In genomic region chr1:155989242-155989991, GRCh38 we compare ENCODE assay signal across 8 cellular contexts. TPM values are rescaled to one million over a fixed set of nuclear protein-coding genes. Genes with fewer than 3 reads are reported as not detected.
DNase-seq lines count a peak whose midpoint lies in the region; ATAC-seq and TF ChIP-seq lines count a peak whose summit lies in the region.

No MANE protein-coding gene starts in this region.

- peak; percentile 100 for TF ChIP-seq RAD21 in Ishikawa (IDR thresholded peaks at IDR 0.05; ENCODE audit: low read depth)

- peak; percentile 75 for ATAC-seq in foreskin keratinocyte

- peak overlapping the region; percentile 66 for H3K27ac ChIP-seq in RWPE1
- H3K27ac ChIP-seq in foreskin keratinocyte, result no peak overlapping the region
- peak overlapping the region; percentile 87 for H3K27ac ChIP-seq in neutrophil
- peak overlapping the region; percentile 23 for H3K27ac ChIP-seq in subcutaneous abdominal adipose tissue (ENCODE audit: low read depth, low read length)

- H3K9me3 ChIP-seq in neutrophil, result no peaks in the 10 kb centered on the region
- H3K9me3 ChIP-seq in subcutaneous abdominal adipose tissue (ENCODE audit: control insufficient read depth in 5 of 5, low read length in 5 of 5), result no peaks in the 10 kb centered on the region

- H3K4me1 ChIP-seq in foreskin keratinocyte (no peaks in the 10 kb centered on the region), neutrophil (ENCODE audit: control insufficient read depth in 1 of 2, insufficient read depth in 1 of 2, low read depth in 1 of 2, low read length in 1 of 2) (peaks cover 28 to 32% of the 10 kb centered on the region in 2 experiments), subcutaneous abdominal adipose tissue (ENCODE audit: control insufficient read depth in 5 of 5, insufficient read depth in 5 of 5, low read length in 5 of 5) (peaks cover 4 to 20% (median 13%) of the 10 kb centered on the region in 5 donors)

- POLR2A ChIA-PET in RWPE1 (lab: Yijun Ruan, JAX; ENCODE audit: low non-redundant PET), result no interaction called here

- CTCF ChIA-PET in RWPE1 (lab: Yijun Ruan, JAX), result interaction anchor here (0.5 to 1.5 kb wide), 12 partner anchors 11 to 55 kb away, joined by 3 to 13 read pairs (median 4); partner anchors contain the start of gene KHDC4

- no peaks in the 10 kb centered on the region for H3K27me3 ChIP-seq in foreskin keratinocyte
- H3K27me3 ChIP-seq in neutrophil, result no peaks in the 10 kb centered on the region
- no peaks in the 10 kb centered on the region for H3K27me3 ChIP-seq in subcutaneous abdominal adipose tissue (ENCODE audit: control insufficient read depth in 5 of 5, insufficient read depth in 4 of 5, low read length in 5 of 5)

- TF ChIP-seq EP300 in Ishikawa (IDR thresholded peaks at IDR 0.05; ENCODE audit: borderline replicate concordance), result no peak

- TF ChIP-seq CTCF in RWPE1 (conservative IDR thresholded peaks at IDR 0.05; ENCODE audit: low read depth) (peak; percentile 98), foreskin keratinocyte (conservative IDR thresholded peaks at IDR 0.05) (peak; percentile 97), neutrophil (IDR thresholded peaks at IDR 0.05) (peak; percentile 99)

- H3K9ac ChIP-seq in subcutaneous abdominal adipose tissue (ENCODE audit: low read length in 5 of 5), result peak overlapping the region in 4 of 5 donors; percentile 7 to 80 (median 36)

- peak; percentile 17 to 64 for DNase-seq in NCI-H524 (lab: John Stamatoyannopoulos, UW)
- no peak for DNase-seq in NCI-H524 treated with DMSO at 0.1 percent for 48 hours (lab: John Stamatoyannopoulos, UW)
- DNase-seq in RWPE1 (ENCODE audit: low spot score), result peak; percentile 63
- DNase-seq in activated T-helper 9 cell treated with anti-CD3 and anti-CD28 coated beads, Interleukin-2, amount 50 U/mL, for 16 hours (ENCODE audit: low read depth), result peak; percentile 59
- peak in 1 of 2 donors; percentile 42 for DNase-seq in foreskin keratinocyte

- H3K4me3 ChIP-seq in neutrophil (ENCODE audit: low read depth in 1 of 2, low read length in 1 of 2) (peak overlapping the region; percentile 31 to 53), subcutaneous abdominal adipose tissue (ENCODE audit: low read depth in 1 of 5, low read length in 5 of 5) (peak overlapping the region; percentile 55 to 77 (median 62))

- H3K36me3 ChIP-seq in neutrophil, result no peaks in the 10 kb centered on the region
- no peaks in the 10 kb centered on the region for H3K36me3 ChIP-seq in subcutaneous abdominal adipose tissue (ENCODE audit: control insufficient read depth in 5 of 5, insufficient read depth in 5 of 5, low read length in 5 of 5)

TF ChIP-seq in Ishikawa, 13 proteins besides CTCF, POLR2A, EP300 and RAD21:
- no peak for TF ChIP-seq TAF1 (IDR thresholded peaks at IDR 0.05; ENCODE audit: low read depth)
- no peak for TF ChIP-seq YY1 (IDR thresholded peaks at IDR 0.05; ENCODE audit: low read depth)
- TF ChIP-seq TCF12 (IDR thresholded peaks at IDR 0.05; ENCODE audit: low read depth), result no peak
- TF ChIP-seq EGR1 (IDR thresholded peaks at IDR 0.05), result no peak
- no peak for TF ChIP-seq MAX (IDR thresholded peaks at IDR 0.05)
- no peak for TF ChIP-seq REST (IDR thresholded peaks at IDR 0.05; ENCODE audit: low read depth)

RNA-seq across cellular contexts. Expression of gene ARHGEF2, which starts 11.1 kb away (rescaled TPM):
- total RNA-seq in foreskin keratinocyte, result 44.0 and 48.6 TPM in 2 replicates
- polyA plus RNA-seq in foreskin keratinocyte, result 24.4 and 25.5 TPM in 2 replicates

RNA-seq across cellular contexts. Expression of gene SSR2, which starts 31.3 kb away (rescaled TPM):
- total RNA-seq in foreskin keratinocyte, result 175 and 203 TPM in 2 replicates
- 263 and 292 TPM in 2 replicates for polyA plus RNA-seq in foreskin keratinocyte

RNA-seq across cellular contexts. Expression of gene RXFP4, which starts 48.0 kb away (rescaled TPM):
- total RNA-seq in foreskin keratinocyte, result not detected in 2 replicates
- not detected in 2 replicates for polyA plus RNA-seq in foreskin keratinocyte

RNA-seq across cellular contexts. Expression of gene KHDC4, which starts 55.2 kb away (rescaled TPM):
- 22.7 and 27.9 TPM in 2 replicates for total RNA-seq in foreskin keratinocyte
- 9.0 and 12.1 TPM in 2 replicates for polyA plus RNA-seq in foreskin keratinocyte
